13 cellular contexts compared by ENCODE assay signal in genomic region chr12:5733136-5733755, GRCh38.
"Had no signal": no experiment of that assay in that cellular context is flagged by ENCODE, and none has a peak within 500 bp of the region (broad histone marks: within the 10 kb centered on the region; RNA-seq: fewer than 3 reads in every experiment).

No MANE protein-coding gene starts in this region.

- H3K27ac ChIP-seq: left lung, upper lobe of right lung had no signal

- H3K9me3 Mint-ChIP-seq: activated naive CD8-positive, alpha-beta T cell treated with anti-CD3 and anti-CD28 coated beads, Interleukin-2, amount 10 ng/mL, durations not matched to agents 7 days and 5 days; nephron had no signal

- DNase-seq: activated CD4-positive, alpha-beta T cell treated with anti-CD3 and anti-CD28 coated beads, Interleukin-2, amount 50 U/mL, for 48 hours; activated CD4-positive, CD25-positive, alpha-beta regulatory T cell treated with anti-CD3 and anti-CD28 coated beads, Interleukin-2, amount 50 U/mL, for 72 hours; activated naive CD8-positive, alpha-beta T cell treated with anti-CD3 and anti-CD28 coated beads, Interleukin-2, amount 10 ng/mL, durations not matched to agents 7 days and 5 days; anterior cingulate cortex; effector CD4-positive, alpha-beta T cell; left lung; mesendoderm; stimulated activated CD4-positive, alpha-beta T cell treated with anti-CD3 and anti-CD28 coated beads, Interleukin-2, amount 100 ng/mL, for 48 hours; stimulated activated naive CD8-positive, alpha-beta T cell treated with anti-CD3 and anti-CD28 coated beads, Interleukin-15, Interleukin-2, amounts not matched to agents 100 U/mL and 50 U/mL, for 24 hours; upper lobe of right lung had no signal

- H3K27me3 ChIP-seq: left lung, upper lobe of right lung had no signal

- H3K4me1 ChIP-seq: left lung, upper lobe of right lung had no signal

- ATAC-seq: left lung; stimulated activated naive CD8-positive, alpha-beta T cell treated with anti-CD3 and anti-CD28 coated beads, Interleukin-15, Interleukin-2, amounts not matched to agents 100 U/mL and 50 U/mL, for 24 hours; upper lobe of right lung had no signal

- H3K4me3 Mint-ChIP-seq: activated naive CD8-positive, alpha-beta T cell treated with anti-CD3 and anti-CD28 coated beads, Interleukin-2, amount 10 ng/mL, durations not matched to agents 7 days and 5 days; nephron had no signal

- H3K4me3 ChIP-seq: left lung, upper lobe of right lung had no signal

- FAIRE-seq: colon, islet of Langerhans had no signal

- H3K27ac Mint-ChIP-seq: activated naive CD8-positive, alpha-beta T cell treated with anti-CD3 and anti-CD28 coated beads, Interleukin-2, amount 10 ng/mL, durations not matched to agents 7 days and 5 days; nephron had no signal

- H3K36me3 Mint-ChIP-seq: activated naive CD8-positive, alpha-beta T cell treated with anti-CD3 and anti-CD28 coated beads, Interleukin-2, amount 10 ng/mL, durations not matched to agents 7 days and 5 days had no signal

- H3K36me3 ChIP-seq: left lung, upper lobe of right lung had no signal

- H3K9me3 ChIP-seq: left lung, upper lobe of right lung had no signal
